In the genomic region with DNA sequence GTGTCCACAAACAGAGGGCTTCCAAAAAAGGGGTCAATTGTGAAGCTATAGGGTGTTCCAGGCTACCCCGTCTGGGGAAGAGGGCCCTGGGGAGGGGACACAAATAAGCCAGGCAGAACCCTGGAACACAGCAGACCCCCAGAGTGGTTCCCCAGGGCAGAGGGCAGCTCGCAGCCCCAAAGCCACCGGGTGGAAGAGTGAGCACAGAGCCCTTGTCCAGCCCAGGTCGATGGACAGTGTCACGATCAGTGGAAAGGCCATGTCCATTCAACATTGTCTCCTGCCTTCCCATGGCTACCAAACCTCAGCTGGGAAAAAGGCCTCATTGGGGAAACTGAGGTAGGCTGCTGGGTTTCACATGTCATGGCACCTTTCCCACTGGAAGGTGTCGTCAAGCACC, we compare ENCODE assay signal across 18 cellular contexts.
"Had no signal": no experiment of that assay in that cellular context is flagged by ENCODE, and none has a peak within 500 bp of the region (broad histone marks: within the 10 kb centered on the region; RNA-seq: fewer than 3 reads in every experiment).

No MANE protein-coding gene starts in this region.

- ATAC-seq: effector memory CD8-positive, alpha-beta T cell; gastroesophageal sphincter; left cardiac atrium; mucosa of descending colon; natural killer cell; pancreas; sciatic nerve had no signal

- DNase-seq: effector memory CD8-positive, alpha-beta T cell; esophagus squamous epithelium; foreskin fibroblast; glutamatergic neuron; immature natural killer cell; kidney; left cardiac atrium; mammary epithelial cell; mucosa of descending colon; natural killer cell; nucleus accumbens; stimulated activated CD4-positive, alpha-beta T cell treated with anti-CD3 and anti-CD28 coated beads, Interleukin-12 subunit alpha, Interleukin-12 subunit beta, amount 100 ng/mL, for 4 hours; stimulated activated naive CD4-positive, alpha-beta T cell treated with Interleukin-2 at 50 U/mL for 16 hours had no signal

- H3K9me3 ChIP-seq: esophagus squamous epithelium, mucosa of descending colon, pancreas had no signal

- H3K4me1 ChIP-seq: esophagus squamous epithelium, gastroesophageal sphincter, pancreas had no signal

- H3K4me3 ChIP-seq: esophagus squamous epithelium, gastroesophageal sphincter, mucosa of descending colon, pancreas, skin epidermis had no signal

- H3K27me3 ChIP-seq: esophagus squamous epithelium, gastroesophageal sphincter, pancreas had no signal

- H3K27ac ChIP-seq: epithelial cell of prostate, esophagus squamous epithelium, gastroesophageal sphincter, pancreas, skin epidermis had no signal

- H3K36me3 ChIP-seq: esophagus squamous epithelium, gastroesophageal sphincter, pancreas had no signal
